Comparison of ENCODE assay signal across 8 cellular contexts in genomic region chr9:113187935-113188595, GRCh38. TPM values are rescaled to one million over a fixed set of nuclear protein-coding genes. Genes with fewer than 3 reads are reported as not detected.
DNase-seq lines count a peak whose midpoint lies in the region; ATAC-seq and TF ChIP-seq lines count a peak whose summit lies in the region.

No MANE protein-coding gene starts in this region.

- TF ChIP-seq CTCF in heart right ventricle (IDR thresholded peaks at IDR 0.05), result no peak

- H3K4me3 ChIP-seq in heart right ventricle (peak overlapping the region in 1 of 10 donors; percentile 10), skeletal muscle cell (ENCODE audit: low read depth, low read length) (no peak overlapping the region)

- H3K4me1 Mint-ChIP-seq in T-helper 17 cell, result peaks cover 9% of the 10 kb centered on the region

- ATAC-seq in T-helper 17 cell (peak; percentile 42), heart right ventricle (peak; percentile 64 to 95 (median 92)), HG02678 (IDR thresholded peaks at IDR 0.05; ENCODE audit: unreplicated experiment) (no peak), GM21367 (IDR thresholded peaks at IDR 0.05; ENCODE audit: unreplicated experiment) (no peak), GM18867 (IDR thresholded peaks at IDR 0.05; ENCODE audit: unreplicated experiment) (no peak)

- H3K9me3 ChIP-seq in T-helper 17 cell (ENCODE audit: control insufficient read depth, low read length, poor library complexity, severe bottlenecking) (no peaks in the 10 kb centered on the region), heart right ventricle (no peaks in the 10 kb centered on the region)

- no peak overlapping the region for H3K27ac Mint-ChIP-seq in T-helper 17 cell

- H3K27me3 ChIP-seq in heart right ventricle, result no peaks in the 10 kb centered on the region

- no peaks in the 10 kb centered on the region for H3K27me3 Mint-ChIP-seq in T-helper 17 cell

- no peak overlapping the region for H3K4me3 Mint-ChIP-seq in T-helper 17 cell

- H3K4me1 ChIP-seq in heart right ventricle, result peaks cover 0 to 35% (median 0%) of the 10 kb centered on the region in 9 donors

- H3K36me3 ChIP-seq in heart right ventricle, result peaks cover 0 to 100% (median 53%) of the 10 kb centered on the region in 9 donors

- WGBS in heart right ventricle, 2 donors, result 76 to 83% methylated on average over 9 of the region's 9 CpGs

- H3K27ac ChIP-seq in heart right ventricle, result peak overlapping the region in 9 of 10 donors; percentile 7 to 82 (median 31)

- DNase-seq in HCEC 1CT, result peak; percentile 97
- no peak for DNase-seq in T-helper 17 cell
- peak in 1 of 2 donors; percentile 28 for DNase-seq in heart right ventricle
- DNase-seq in skeletal muscle cell (ENCODE audit: low read depth), result peak; percentile 64
- no peak for DNase-seq in stimulated activated CD4-positive, alpha-beta T cell treated with anti-CD3 and anti-CD28 coated beads, Interleukin-2, amount 100 ng/mL, for 48 hours

- intact Hi-C loops in heart right ventricle (cut with DNase I), result no loop called here

- H3K36me3 Mint-ChIP-seq in T-helper 17 cell (ENCODE audit: low read depth), result peaks cover 9% of the 10 kb centered on the region

RNA-seq across cellular contexts. Expression of gene FKBP15, which starts 33.0 kb away (rescaled TPM):
- 10 to 100 TPM; 19.3 to 24.0 TPM for total RNA-seq in T-helper 17 cell
- total RNA-seq in heart right ventricle, result 10 to 100 TPM; 16.3 to 27.9 (median 20.1) TPM
- polyA plus RNA-seq in heart right ventricle, result 10 to 100 TPM; 10.7 to 12.4 TPM

RNA-seq across cellular contexts. Expression of gene SLC31A1, which starts 33.3 kb away (rescaled TPM):
- total RNA-seq in T-helper 17 cell (1 to 10 TPM; 2.3 to 4.0 TPM), heart right ventricle (10 to 100 TPM in 7 of 10 donors, 1 to 10 TPM in 3; 9.3 to 18.4 (median 10.9) TPM)
- polyA plus RNA-seq in heart right ventricle, result 10 to 100 TPM in 1 of 2 donors, 1 to 10 TPM in 1; 3.6 to 13.0 TPM

RNA-seq across cellular contexts. Expression of gene SLC31A2, which starts 37.3 kb away (rescaled TPM):
- total RNA-seq in T-helper 17 cell, result 10 to 100 TPM in 1 of 2 donors, 1 to 10 TPM in 1; 6.6 to 12.8 TPM
- 10 to 100 TPM in 5 of 10 donors, 1 to 10 TPM in 5; 6.8 to 19.3 (median 10.2) TPM for total RNA-seq in heart right ventricle
- 10 to 100 TPM in 1 of 2 donors, 1 to 10 TPM in 1; 9.1 to 10.3 TPM for polyA plus RNA-seq in heart right ventricle

Comparison
In these comparisons a context has a peak if more than half of its experiments do, and no peak if none do; other contexts are left out.
1. DNase-seq: peak in HCEC 1CT (single experiment) and skeletal muscle cell (single experiment); none in T-helper 17 cell (0 of 3) and stimulated activated CD4-positive, alpha-beta T cell treated with anti-CD3 and anti-CD28 coated beads, Interleukin-2, amount 100 ng/mL, for 48 hours (0 of 2).
2. ATAC-seq: peak in T-helper 17 cell (single experiment) and heart right ventricle (8 of 8); none in HG02678 (single experiment), GM21367 (single experiment) and GM18867 (single experiment).